2 cellular contexts compared by ENCODE assay signal in the genomic region with DNA sequence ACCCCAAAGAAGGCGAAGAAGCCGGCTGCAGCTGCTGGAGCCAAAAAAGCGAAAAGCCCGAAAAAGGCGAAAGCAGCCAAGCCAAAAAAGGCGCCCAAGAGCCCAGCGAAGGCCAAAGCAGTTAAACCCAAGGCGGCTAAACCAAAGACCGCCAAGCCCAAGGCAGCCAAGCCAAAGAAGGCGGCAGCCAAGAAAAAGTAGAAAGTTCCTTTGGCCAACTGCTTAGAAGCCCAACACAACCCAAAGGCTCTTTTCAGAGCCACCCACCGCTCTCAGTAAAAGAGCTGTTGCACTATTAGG.
TF ChIP-seq lines count a peak whose summit lies in the region.

No MANE protein-coding gene starts in this region.

TF ChIP-seq in K562, 482 proteins besides CTCF, POLR2A, EP300 and RAD21 (continued from another document and continues in another):
- TF ChIP-seq, protein P1, sequence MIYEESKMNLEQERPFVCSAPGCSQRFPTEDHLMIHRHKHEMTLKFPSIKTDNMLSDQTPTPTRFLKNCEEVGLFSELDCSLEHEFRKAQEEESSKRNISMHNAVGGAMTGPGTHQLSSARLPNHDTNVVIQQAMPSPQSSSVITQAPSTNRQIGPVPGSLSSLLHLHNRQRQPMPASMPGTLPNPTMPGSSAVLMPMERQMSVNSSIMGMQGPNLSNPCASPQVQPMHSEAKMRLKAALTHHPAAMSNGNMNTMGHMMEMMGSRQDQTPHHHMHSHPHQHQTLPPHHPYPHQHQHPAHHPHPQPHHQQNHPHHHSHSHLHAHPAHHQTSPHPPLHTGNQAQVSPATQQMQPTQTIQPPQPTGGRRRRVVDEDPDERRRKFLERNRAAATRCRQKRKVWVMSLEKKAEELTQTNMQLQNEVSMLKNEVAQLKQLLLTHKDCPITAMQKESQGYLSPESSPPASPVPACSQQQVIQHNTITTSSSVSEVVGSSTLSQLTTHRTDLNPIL (CRISPR knock-in tag; IDR thresholded peaks at IDR 0.05), result no peak
- no peak for TF ChIP-seq GABPB1 (CRISPR knock-in tag; IDR thresholded peaks at IDR 0.05)
- TF ChIP-seq, protein P2, sequence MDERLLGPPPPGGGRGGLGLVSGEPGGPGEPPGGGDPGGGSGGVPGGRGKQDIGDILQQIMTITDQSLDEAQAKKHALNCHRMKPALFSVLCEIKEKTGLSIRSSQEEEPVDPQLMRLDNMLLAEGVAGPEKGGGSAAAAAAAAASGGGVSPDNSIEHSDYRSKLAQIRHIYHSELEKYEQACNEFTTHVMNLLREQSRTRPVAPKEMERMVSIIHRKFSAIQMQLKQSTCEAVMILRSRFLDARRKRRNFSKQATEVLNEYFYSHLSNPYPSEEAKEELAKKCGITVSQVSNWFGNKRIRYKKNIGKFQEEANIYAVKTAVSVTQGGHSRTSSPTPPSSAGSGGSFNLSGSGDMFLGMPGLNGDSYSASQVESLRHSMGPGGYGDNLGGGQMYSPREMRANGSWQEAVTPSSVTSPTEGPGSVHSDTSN (CRISPR knock-in tag; IDR thresholded peaks at IDR 0.05; ENCODE audit: low read depth), result no peak
- TF ChIP-seq, protein P2 (tag; conservative IDR thresholded peaks at IDR 0.05; ENCODE audit: low read depth), result no peak
- TF ChIP-seq, protein P3, sequence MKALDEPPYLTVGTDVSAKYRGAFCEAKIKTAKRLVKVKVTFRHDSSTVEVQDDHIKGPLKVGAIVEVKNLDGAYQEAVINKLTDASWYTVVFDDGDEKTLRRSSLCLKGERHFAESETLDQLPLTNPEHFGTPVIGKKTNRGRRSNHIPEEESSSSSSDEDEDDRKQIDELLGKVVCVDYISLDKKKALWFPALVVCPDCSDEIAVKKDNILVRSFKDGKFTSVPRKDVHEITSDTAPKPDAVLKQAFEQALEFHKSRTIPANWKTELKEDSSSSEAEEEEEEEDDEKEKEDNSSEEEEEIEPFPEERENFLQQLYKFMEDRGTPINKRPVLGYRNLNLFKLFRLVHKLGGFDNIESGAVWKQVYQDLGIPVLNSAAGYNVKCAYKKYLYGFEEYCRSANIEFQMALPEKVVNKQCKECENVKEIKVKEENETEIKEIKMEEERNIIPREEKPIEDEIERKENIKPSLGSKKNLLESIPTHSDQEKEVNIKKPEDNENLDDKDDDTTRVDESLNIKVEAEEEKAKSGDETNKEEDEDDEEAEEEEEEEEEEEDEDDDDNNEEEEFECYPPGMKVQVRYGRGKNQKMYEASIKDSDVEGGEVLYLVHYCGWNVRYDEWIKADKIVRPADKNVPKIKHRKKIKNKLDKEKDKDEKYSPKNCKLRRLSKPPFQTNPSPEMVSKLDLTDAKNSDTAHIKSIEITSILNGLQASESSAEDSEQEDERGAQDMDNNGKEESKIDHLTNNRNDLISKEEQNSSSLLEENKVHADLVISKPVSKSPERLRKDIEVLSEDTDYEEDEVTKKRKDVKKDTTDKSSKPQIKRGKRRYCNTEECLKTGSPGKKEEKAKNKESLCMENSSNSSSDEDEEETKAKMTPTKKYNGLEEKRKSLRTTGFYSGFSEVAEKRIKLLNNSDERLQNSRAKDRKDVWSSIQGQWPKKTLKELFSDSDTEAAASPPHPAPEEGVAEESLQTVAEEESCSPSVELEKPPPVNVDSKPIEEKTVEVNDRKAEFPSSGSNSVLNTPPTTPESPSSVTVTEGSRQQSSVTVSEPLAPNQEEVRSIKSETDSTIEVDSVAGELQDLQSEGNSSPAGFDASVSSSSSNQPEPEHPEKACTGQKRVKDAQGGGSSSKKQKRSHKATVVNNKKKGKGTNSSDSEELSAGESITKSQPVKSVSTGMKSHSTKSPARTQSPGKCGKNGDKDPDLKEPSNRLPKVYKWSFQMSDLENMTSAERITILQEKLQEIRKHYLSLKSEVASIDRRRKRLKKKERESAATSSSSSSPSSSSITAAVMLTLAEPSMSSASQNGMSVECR (CRISPR knock-in tag; IDR thresholded peaks at IDR 0.05), result 0 out of 2 replicates have a peak, but pooled peaks have one; percentile 9
- TF ChIP-seq, protein P4, sequence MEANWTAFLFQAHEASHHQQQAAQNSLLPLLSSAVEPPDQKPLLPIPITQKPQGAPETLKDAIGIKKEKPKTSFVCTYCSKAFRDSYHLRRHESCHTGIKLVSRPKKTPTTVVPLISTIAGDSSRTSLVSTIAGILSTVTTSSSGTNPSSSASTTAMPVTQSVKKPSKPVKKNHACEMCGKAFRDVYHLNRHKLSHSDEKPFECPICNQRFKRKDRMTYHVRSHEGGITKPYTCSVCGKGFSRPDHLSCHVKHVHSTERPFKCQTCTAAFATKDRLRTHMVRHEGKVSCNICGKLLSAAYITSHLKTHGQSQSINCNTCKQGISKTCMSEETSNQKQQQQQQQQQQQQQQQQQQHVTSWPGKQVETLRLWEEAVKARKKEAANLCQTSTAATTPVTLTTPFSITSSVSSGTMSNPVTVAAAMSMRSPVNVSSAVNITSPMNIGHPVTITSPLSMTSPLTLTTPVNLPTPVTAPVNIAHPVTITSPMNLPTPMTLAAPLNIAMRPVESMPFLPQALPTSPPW (CRISPR knock-in tag; IDR thresholded peaks at IDR 0.05), result 0 out of 2 replicates have a peak, but pooled peaks have one; percentile 0
- TF ChIP-seq MEF2A (IDR thresholded peaks at IDR 0.05; ENCODE audit: control insufficient read depth, low read depth, low read length), result peak; percentile 40; the same call in 1 of the 2 replicates
- TF ChIP-seq THRAP3 (IDR thresholded peaks at IDR 0.05; ENCODE audit: borderline replicate concordance), result peak; percentile 95
- no peak for TF ChIP-seq HEY1 (CRISPR knock-in tag; IDR thresholded peaks at IDR 0.05; ENCODE audit: borderline replicate concordance)
- 0 out of 2 replicates have a peak, but pooled peaks have one; percentile 14 for TF ChIP-seq ZNF143 (CRISPR knock-in tag; IDR thresholded peaks at IDR 0.05)
- TF ChIP-seq, protein P5, sequence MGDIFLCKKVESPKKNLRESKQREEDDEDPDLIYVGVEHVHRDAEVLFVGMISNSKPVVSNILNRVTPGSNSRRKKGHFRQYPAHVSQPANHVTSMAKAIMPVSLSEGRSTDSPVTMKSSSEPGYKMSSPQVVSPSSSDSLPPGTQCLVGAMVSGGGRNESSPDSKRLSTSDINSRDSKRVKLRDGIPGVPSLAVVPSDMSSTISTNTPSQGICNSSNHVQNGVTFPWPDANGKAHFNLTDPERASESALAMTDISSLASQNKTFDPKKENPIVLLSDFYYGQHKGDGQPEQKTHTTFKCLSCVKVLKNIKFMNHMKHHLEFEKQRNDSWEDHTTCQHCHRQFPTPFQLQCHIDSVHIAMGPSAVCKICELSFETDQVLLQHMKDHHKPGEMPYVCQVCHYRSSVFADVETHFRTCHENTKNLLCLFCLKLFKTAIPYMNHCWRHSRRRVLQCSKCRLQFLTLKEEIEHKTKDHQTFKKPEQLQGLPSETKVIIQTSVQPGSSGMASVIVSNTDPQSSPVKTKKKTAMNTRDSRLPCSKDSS (IDR thresholded peaks at IDR 0.05; ENCODE audit: low read depth, partially characterized antibody), result no peak

TF ChIP-seq in HepG2, 621 proteins besides CTCF, POLR2A, EP300 and RAD21 (continued from another document and continues in another):
- TF ChIP-seq, protein P6, sequence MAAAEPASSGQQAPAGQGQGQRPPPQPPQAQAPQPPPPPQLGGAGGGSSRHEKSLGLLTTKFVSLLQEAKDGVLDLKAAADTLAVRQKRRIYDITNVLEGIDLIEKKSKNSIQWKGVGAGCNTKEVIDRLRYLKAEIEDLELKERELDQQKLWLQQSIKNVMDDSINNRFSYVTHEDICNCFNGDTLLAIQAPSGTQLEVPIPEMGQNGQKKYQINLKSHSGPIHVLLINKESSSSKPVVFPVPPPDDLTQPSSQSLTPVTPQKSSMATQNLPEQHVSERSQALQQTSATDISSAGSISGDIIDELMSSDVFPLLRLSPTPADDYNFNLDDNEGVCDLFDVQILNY (CRISPR knock-in tag; conservative IDR thresholded peaks at IDR 0.05), result no peak
- TF ChIP-seq TCF7L2 (IDR thresholded peaks at IDR 0.05; ENCODE audit: low read depth, low read length) (no peak), SRF (IDR thresholded peaks at IDR 0.05; ENCODE audit: low read depth, low read length) (peak; percentile 63), ZNF33B (CRISPR knock-in tag; IDR thresholded peaks at IDR 0.05) (no peak), HDAC6 (IDR thresholded peaks at IDR 0.05; ENCODE audit: low read depth, low read length) (0 out of 2 replicates have a peak, but pooled peaks have one; percentile 68), ZNF558 (CRISPR knock-in tag; IDR thresholded peaks at IDR 0.05; ENCODE audit: borderline replicate concordance) (no peak), CENPX (CRISPR knock-in tag; IDR thresholded peaks at IDR 0.05) (0 out of 2 replicates have a peak, but pooled peaks have one; percentile 74), SP4 (CRISPR knock-in tag; IDR thresholded peaks at IDR 0.05) (peak; percentile 7; the same call in 1 of the 2 replicates), ZC3H13 (CRISPR knock-in tag; IDR thresholded peaks at IDR 0.05) (peak; percentile 93), JUNB (CRISPR knock-in tag; IDR thresholded peaks at IDR 0.05; ENCODE audit: borderline replicate concordance) (0 out of 2 replicates have a peak, but pooled peaks have one; percentile 30), U2AF2 (IDR thresholded peaks at IDR 0.05; ENCODE audit: low read depth, low read length) (0 out of 2 replicates have a peak, but pooled peaks have one; percentile 8), TMF1 (CRISPR knock-in tag; IDR thresholded peaks at IDR 0.05; ENCODE audit: low read depth) (no peak), EEA1 (CRISPR knock-in tag; IDR thresholded peaks at IDR 0.05; ENCODE audit: borderline replicate concordance) (no peak; the same call in 1 of the 2 replicates), ZFP62 (CRISPR knock-in tag; IDR thresholded peaks at IDR 0.05) (no peak), FOXC1 (CRISPR knock-in tag; IDR thresholded peaks at IDR 0.05; ENCODE audit: borderline replicate concordance) (no peak), NCOA2 (CRISPR knock-in tag; IDR thresholded peaks at IDR 0.05) (no peak), ZNF839 (CRISPR knock-in tag; IDR thresholded peaks at IDR 0.05; ENCODE audit: borderline replicate concordance) (no peak), ZNF235 (CRISPR knock-in tag; IDR thresholded peaks at IDR 0.05; ENCODE audit: borderline replicate concordance) (no peak), KLF9 (CRISPR knock-in tag; IDR thresholded peaks at IDR 0.05; ENCODE audit: low read depth) (peak; percentile 98; the same call in 1 of the 2 replicates), AGO2 (optimal IDR thresholded peaks at IDR 0.05; ENCODE audit: low read depth, low read length) (peak; percentile 99), ZZZ3 (CRISPR knock-in tag; IDR thresholded peaks at IDR 0.05; ENCODE audit: borderline replicate concordance) (0 out of 2 replicates have a peak, but pooled peaks have one; percentile 50), RBM39 (IDR thresholded peaks at IDR 0.05; ENCODE audit: low read depth, low read length, poor library complexity, severe bottlenecking) (peak; percentile 43), NCOA5 (CRISPR knock-in tag; IDR thresholded peaks at IDR 0.05) (peak; percentile 95), PHF8 (CRISPR knock-in tag; IDR thresholded peaks at IDR 0.05) (peak; percentile 1; the same call in 1 of the 2 replicates)
- TF ChIP-seq, protein P7, sequence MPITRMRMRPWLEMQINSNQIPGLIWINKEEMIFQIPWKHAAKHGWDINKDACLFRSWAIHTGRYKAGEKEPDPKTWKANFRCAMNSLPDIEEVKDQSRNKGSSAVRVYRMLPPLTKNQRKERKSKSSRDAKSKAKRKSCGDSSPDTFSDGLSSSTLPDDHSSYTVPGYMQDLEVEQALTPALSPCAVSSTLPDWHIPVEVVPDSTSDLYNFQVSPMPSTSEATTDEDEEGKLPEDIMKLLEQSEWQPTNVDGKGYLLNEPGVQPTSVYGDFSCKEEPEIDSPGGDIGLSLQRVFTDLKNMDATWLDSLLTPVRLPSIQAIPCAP (CRISPR knock-in tag; IDR thresholded peaks at IDR 0.05; ENCODE audit: low read depth), result no peak
- TF ChIP-seq, protein P8, sequence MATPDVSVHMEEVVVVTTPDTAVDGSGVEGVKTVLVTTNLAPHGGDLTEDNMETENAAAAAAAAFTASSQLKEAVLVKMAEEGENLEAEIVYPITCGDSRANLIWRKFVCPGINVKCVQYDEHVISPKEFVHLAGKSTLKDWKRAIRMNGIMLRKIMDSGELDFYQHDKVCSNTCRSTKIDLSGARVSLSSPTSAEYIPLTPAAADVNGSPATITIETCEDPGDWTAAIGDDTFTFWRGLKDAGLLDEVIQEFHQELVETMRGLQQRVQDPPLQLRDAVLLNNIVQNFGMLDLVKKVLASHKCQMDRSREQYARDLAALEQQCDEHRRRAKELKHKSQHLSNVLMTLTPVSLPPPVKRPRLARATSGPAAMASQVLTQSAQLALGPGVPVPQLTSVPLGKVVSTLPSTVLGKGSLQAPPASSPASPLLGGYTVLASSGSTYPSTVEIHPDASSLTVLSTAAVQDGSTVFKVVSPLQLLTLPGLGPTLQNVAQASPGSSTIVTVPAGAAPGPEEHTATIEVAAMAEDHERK (CRISPR knock-in tag; IDR thresholded peaks at IDR 0.05; ENCODE audit: low read depth), result no peak
- TF ChIP-seq, protein P9, sequence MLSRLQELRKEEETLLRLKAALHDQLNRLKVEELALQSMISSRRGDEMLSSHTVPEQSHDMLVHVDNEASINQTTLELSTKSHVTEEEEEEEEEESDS (CRISPR knock-in tag; IDR thresholded peaks at IDR 0.05; ENCODE audit: borderline replicate concordance), result 0 out of 2 replicates have a peak, but pooled peaks have one; percentile 32
- TF ChIP-seq, protein P10, sequence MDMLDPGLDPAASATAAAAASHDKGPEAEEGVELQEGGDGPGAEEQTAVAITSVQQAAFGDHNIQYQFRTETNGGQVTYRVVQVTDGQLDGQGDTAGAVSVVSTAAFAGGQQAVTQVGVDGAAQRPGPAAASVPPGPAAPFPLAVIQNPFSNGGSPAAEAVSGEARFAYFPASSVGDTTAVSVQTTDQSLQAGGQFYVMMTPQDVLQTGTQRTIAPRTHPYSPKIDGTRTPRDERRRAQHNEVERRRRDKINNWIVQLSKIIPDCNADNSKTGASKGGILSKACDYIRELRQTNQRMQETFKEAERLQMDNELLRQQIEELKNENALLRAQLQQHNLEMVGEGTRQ (IDR thresholded peaks at IDR 0.05; ENCODE audit: low read depth, low read length), result 0 out of 2 replicates have a peak, but pooled peaks have one; percentile 23
- TF ChIP-seq, protein P10 (CRISPR knock-in tag; IDR thresholded peaks at IDR 0.05; ENCODE audit: borderline replicate concordance), result no peak
